ENCODE assay signal across 6 cellular contexts in the genomic region with DNA sequence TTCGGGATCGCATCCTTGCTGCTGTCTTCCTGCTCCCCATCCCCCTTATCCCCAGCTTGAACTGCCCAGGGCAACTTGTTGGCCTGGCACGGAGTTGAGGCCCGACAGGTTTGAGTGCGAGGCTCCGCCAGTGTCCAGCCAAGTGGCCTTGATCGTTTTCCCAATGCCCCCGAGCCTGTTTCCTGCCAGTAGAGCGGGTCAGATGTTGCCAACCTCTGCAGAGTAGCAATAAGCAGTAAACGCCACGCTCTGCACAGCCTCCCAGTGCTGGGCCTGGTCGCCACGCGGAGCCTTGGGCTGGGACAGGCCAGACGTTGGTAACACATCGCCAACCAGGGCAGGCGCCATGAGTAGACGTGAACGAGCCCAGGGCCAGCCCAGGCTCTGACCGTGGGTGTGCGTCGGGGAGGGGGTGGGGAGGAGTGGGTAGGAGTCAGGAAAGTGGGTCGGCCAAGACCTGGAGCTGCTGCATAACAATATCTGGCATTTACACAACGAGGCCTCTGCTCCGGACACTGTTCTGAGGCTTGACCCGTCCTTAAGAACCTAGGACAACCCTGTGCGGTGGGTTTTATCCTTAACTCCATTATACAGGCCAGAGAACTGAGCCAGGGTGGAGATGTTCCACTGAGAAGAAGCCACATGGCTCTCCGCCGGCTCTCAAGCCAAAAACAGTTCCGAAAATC. TPM values are rescaled to one million over a fixed set of nuclear protein-coding genes. Genes with fewer than 3 reads are reported as not detected.
DNase-seq lines count a peak whose midpoint lies in the region; ATAC-seq and TF ChIP-seq lines count a peak whose summit lies in the region.

No MANE protein-coding gene starts in this region.

- peak overlapping the region; percentile 97 for H3K27ac Mint-ChIP-seq in activated CD4-positive, alpha-beta T cell treated with anti-CD3 and anti-CD28 coated beads for 36 hours
- H3K27ac Mint-ChIP-seq in activated CD8-positive, alpha-beta T cell treated with anti-CD3 and anti-CD28 coated beads for 36 hours = peak overlapping the region; percentile 97

- peak overlapping the region; percentile 97 for H3K4me3 Mint-ChIP-seq in activated CD4-positive, alpha-beta T cell treated with anti-CD3 and anti-CD28 coated beads for 36 hours
- peak overlapping the region; percentile 77 for H3K4me3 Mint-ChIP-seq in activated CD8-positive, alpha-beta T cell treated with anti-CD3 and anti-CD28 coated beads for 36 hours

- 2 to 5% methylated on average over 23 to 30 of the region's 30 CpGs for WGBS in lower leg skin, 2 donors

- peaks cover 9% of the 10 kb centered on the region for H3K36me3 Mint-ChIP-seq in activated CD4-positive, alpha-beta T cell treated with anti-CD3 and anti-CD28 coated beads for 36 hours (ENCODE audit: low read depth)
- peaks cover 9% of the 10 kb centered on the region for H3K36me3 Mint-ChIP-seq in activated CD8-positive, alpha-beta T cell treated with anti-CD3 and anti-CD28 coated beads for 36 hours (ENCODE audit: low read depth)

- no peak for TF ChIP-seq POLR2A in lower leg skin (IDR thresholded peaks at IDR 0.05)

- peak; percentile 39 for ATAC-seq in activated CD4-positive, alpha-beta T cell treated with anti-CD3 and anti-CD28 coated beads for 36 hours
- peak; percentile 19 for ATAC-seq in activated CD8-positive, alpha-beta T cell treated with anti-CD3 and anti-CD28 coated beads for 36 hours

- POLR2A ChIA-PET in activated CD4-positive, alpha-beta T cell treated with anti-CD3 and anti-CD28 coated beads for 36 hours (lab: Charles Lee) = interaction anchor here (0.6 to 1.5 kb wide), 7 partner anchors 8 to 279 kb away, joined by 3 to 8 read pairs (median 3); a partner anchor contains a TSS
- POLR2A ChIA-PET in activated CD8-positive, alpha-beta T cell treated with anti-CD3 and anti-CD28 coated beads for 36 hours (lab: Charles Lee) = interaction anchor here (0.9 to 14.5 kb wide), 14 partner anchors 9 to 112 kb away, joined by 3 to 267 read pairs (median 6); a partner anchor contains a TSS

- H3K4me1 Mint-ChIP-seq in activated CD4-positive, alpha-beta T cell treated with anti-CD3 and anti-CD28 coated beads for 36 hours = peaks cover 34% of the 10 kb centered on the region
- H3K4me1 Mint-ChIP-seq in activated CD8-positive, alpha-beta T cell treated with anti-CD3 and anti-CD28 coated beads for 36 hours (ENCODE audit: low read depth) = peaks cover 31% of the 10 kb centered on the region

- H3K27me3 Mint-ChIP-seq in activated CD4-positive, alpha-beta T cell treated with anti-CD3 and anti-CD28 coated beads for 36 hours = no peaks in the 10 kb centered on the region
- no peaks in the 10 kb centered on the region for H3K27me3 Mint-ChIP-seq in activated CD8-positive, alpha-beta T cell treated with anti-CD3 and anti-CD28 coated beads for 36 hours

- TF ChIP-seq CTCF in activated CD8-positive, alpha-beta T cell treated with anti-CD3 and anti-CD28 coated beads for 36 hours (IDR thresholded peaks at IDR 0.05) = no peak
- TF ChIP-seq CTCF in lower leg skin (IDR thresholded peaks at IDR 0.05) (no peak), GM10266 (IDR thresholded peaks at IDR 0.05; ENCODE audit: control insufficient read depth, insufficient read depth, low read depth, missing control alignments) (no peak)

- CTCF ChIA-PET in activated CD4-positive, alpha-beta T cell treated with anti-CD3 and anti-CD28 coated beads for 36 hours (lab: Charles Lee) = interaction anchor here (0.6 to 3.1 kb wide), 18 partner anchors 8 to 476 kb away, joined by 3 to 30 read pairs (median 4); a partner anchor contains a TSS
- CTCF ChIA-PET in activated CD8-positive, alpha-beta T cell treated with anti-CD3 and anti-CD28 coated beads for 36 hours (lab: Charles Lee) = interaction anchor here (0.8 to 3.8 kb wide), 16 partner anchors 9 to 472 kb away, joined by 3 to 40 read pairs (median 8); a partner anchor contains a TSS

- intact Hi-C loops in activated CD4-positive, alpha-beta T cell treated with anti-CD3 and anti-CD28 coated beads for 36 hours (cut with DNase I, micrococcal nuclease) = loop anchor here (1.0 to 10.0 kb wide), 7 partner anchors 9 to 710 kb away; a partner anchor contains a TSS
- intact Hi-C loops in activated CD8-positive, alpha-beta T cell treated with anti-CD3 and anti-CD28 coated beads for 36 hours (cut with micrococcal nuclease) = no loop called here
- intact Hi-C loops in lower leg skin (cut with DNase I; ENCODE audit: low total_unique reads) = no loop called here

- DNase-seq in activated CD4-positive, alpha-beta T cell treated with anti-CD3 and anti-CD28 coated beads for 36 hours = peak; percentile 52
- DNase-seq in activated CD4-positive, alpha-beta T cell treated with anti-CD3 and anti-CD28 coated beads for 4 hours = no peak
- DNase-seq in activated CD8-positive, alpha-beta T cell treated with anti-CD3 and anti-CD28 coated beads for 36 hours = peak; percentile 36
- DNase-seq in lower leg skin (ENCODE audit: low spot score in 2 of 2) (peak; percentile 41 to 90), GM10266 (ENCODE audit: extremely low spot score) (no peak), AML-193 (lab: John Stamatoyannopoulos, UW) (no peak)

- no peaks in the 10 kb centered on the region for H3K9me3 Mint-ChIP-seq in activated CD4-positive, alpha-beta T cell treated with anti-CD3 and anti-CD28 coated beads for 36 hours (ENCODE audit: low read depth)
- H3K9me3 Mint-ChIP-seq in activated CD8-positive, alpha-beta T cell treated with anti-CD3 and anti-CD28 coated beads for 36 hours = no peaks in the 10 kb centered on the region

- H3K4me3 ChIP-seq in lower leg skin (ENCODE audit: low read depth, poor library complexity, severe bottlenecking) = peak overlapping the region; percentile 30

RNA-seq across cellular contexts. Expression of a gene that starts 0.4 kb away (rescaled TPM):
- total RNA-seq in activated CD4-positive, alpha-beta T cell treated with anti-CD3 and anti-CD28 coated beads for 36 hours = 1 to 10 TPM; 6.3 to 7.5 TPM
- total RNA-seq in activated CD8-positive, alpha-beta T cell treated with anti-CD3 and anti-CD28 coated beads for 36 hours = 1 to 10 TPM; 8.9 to 9.5 TPM
- total RNA-seq in lower leg skin = 10 to 100 TPM in 1 of 4 donors, 1 to 10 TPM in 3; 2.2 to 14.8 (median 5.0) TPM

RNA-seq across cellular contexts. Expression of a gene that starts 0.6 kb away (rescaled TPM):
- 10 to 100 TPM; 62.4 to 65.0 TPM for total RNA-seq in activated CD4-positive, alpha-beta T cell treated with anti-CD3 and anti-CD28 coated beads for 36 hours
- 10 to 100 TPM; 70.7 to 73.6 TPM for total RNA-seq in activated CD8-positive, alpha-beta T cell treated with anti-CD3 and anti-CD28 coated beads for 36 hours
- 10 to 100 TPM; 35.0 to 69.4 (median 51.9) TPM for total RNA-seq in lower leg skin

RNA-seq across cellular contexts. Expression of a gene that starts 7.2 kb away (rescaled TPM):
- 10 to 100 TPM; 12.5 to 13.6 TPM for total RNA-seq in activated CD4-positive, alpha-beta T cell treated with anti-CD3 and anti-CD28 coated beads for 36 hours
- total RNA-seq in activated CD8-positive, alpha-beta T cell treated with anti-CD3 and anti-CD28 coated beads for 36 hours = 1 to 10 TPM; 8.4 to 9.6 TPM
- total RNA-seq in lower leg skin = 10 to 100 TPM; 25.5 to 46.7 (median 29.2) TPM

RNA-seq across cellular contexts. Expression of a gene that starts 8.9 kb away (rescaled TPM):
- 10 to 100 TPM; 61.5 to 90.0 TPM for total RNA-seq in activated CD4-positive, alpha-beta T cell treated with anti-CD3 and anti-CD28 coated beads for 36 hours
- 10 to 100 TPM; 61.8 to 64.5 TPM for total RNA-seq in activated CD8-positive, alpha-beta T cell treated with anti-CD3 and anti-CD28 coated beads for 36 hours
- total RNA-seq in lower leg skin = 10 to 100 TPM; 16.2 to 44.2 (median 30.5) TPM

RNA-seq across cellular contexts. Expression of a gene that starts 19.2 kb away (rescaled TPM):
- not detected for total RNA-seq in activated CD4-positive, alpha-beta T cell treated with anti-CD3 and anti-CD28 coated beads for 36 hours
- total RNA-seq in activated CD8-positive, alpha-beta T cell treated with anti-CD3 and anti-CD28 coated beads for 36 hours = not detected
- not detected for total RNA-seq in lower leg skin

Comparison
In these comparisons a context has a peak if more than half of its experiments do, and no peak if none do; other contexts are left out.
1. DNase-seq: peak in activated CD4-positive, alpha-beta T cell treated with anti-CD3 and anti-CD28 coated beads for 36 hours (single experiment), activated CD8-positive, alpha-beta T cell treated with anti-CD3 and anti-CD28 coated beads for 36 hours (single experiment) and lower leg skin (2 of 2); none in activated CD4-positive, alpha-beta T cell treated with anti-CD3 and anti-CD28 coated beads for 4 hours (0 of 2), GM10266 (single experiment) and AML-193 (0 of 2).
2. intact Hi-C loops: an anchor here in activated CD4-positive, alpha-beta T cell treated with anti-CD3 and anti-CD28 coated beads for 36 hours (1.0 to 10.0 kb wide); none called in activated CD8-positive, alpha-beta T cell treated with anti-CD3 and anti-CD28 coated beads for 36 hours and lower leg skin.